In the genomic region with DNA sequence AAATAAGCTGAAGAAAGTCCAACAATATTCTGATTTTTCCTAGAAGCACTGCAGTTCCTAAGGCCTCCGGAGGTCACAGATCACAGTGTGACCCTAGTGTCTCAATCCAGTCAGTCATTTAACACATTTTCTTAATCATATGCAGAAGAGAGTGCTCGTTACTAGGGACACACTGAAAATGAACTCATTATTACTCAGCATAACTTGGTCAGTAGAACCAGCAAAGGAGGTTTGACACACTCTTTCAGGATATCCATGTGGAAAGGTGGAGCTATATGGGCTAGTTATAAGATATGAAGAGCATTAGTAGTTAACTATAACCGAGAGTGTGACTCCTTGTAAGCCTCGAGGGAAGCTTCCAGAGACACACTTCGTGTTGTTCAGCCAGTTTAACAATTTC, we compare ENCODE assay signal across 27 cellular contexts. TPM values are rescaled to one million over a fixed set of nuclear protein-coding genes. Genes with fewer than 3 reads are reported as not detected.
DNase-seq lines count a peak whose midpoint lies in the region; ATAC-seq and TF ChIP-seq lines count a peak whose summit lies in the region.
"Had no signal": no experiment of that assay in that cellular context is flagged by ENCODE, and none has a peak within 500 bp of the region (broad histone marks: within the 10 kb centered on the region; RNA-seq: fewer than 3 reads in every experiment).

No MANE protein-coding gene starts in this region.

- peaks cover 57% of the 10 kb centered on the region for H3K4me1 Mint-ChIP-seq in MCF 10A (ENCODE audit: insufficient read depth, unreplicated experiment)
- peaks cover 20 to 28% of the 10 kb centered on the region in 2 donors for H3K4me1 Mint-ChIP-seq in effector memory CD8-positive, alpha-beta T cell (ENCODE audit: low read depth in 2 of 2)

- peak overlapping the region; percentile 8 for H3K27ac Mint-ChIP-seq in MCF 10A (ENCODE audit: low read depth, unreplicated experiment)
- H3K27ac Mint-ChIP-seq in effector memory CD8-positive, alpha-beta T cell = no peak overlapping the region
- H3K27ac Mint-ChIP-seq: activated naive CD4-positive, alpha-beta T cell treated with anti-CD3 and anti-CD28 coated beads, Interleukin-2, amount 50 U/mL, for 72 hours had no signal

- no peaks in the 10 kb centered on the region for H3K9me3 ChIP-seq in breast epithelium
- H3K9me3 ChIP-seq in colonic mucosa = no peaks in the 10 kb centered on the region
- no peaks in the 10 kb centered on the region for H3K9me3 ChIP-seq in tibial nerve
- H3K9me3 ChIP-seq: body of pancreas, ovary, SJSA1, stomach had no signal

- 26 to 37% methylated on average over 5 of the region's 5 CpGs for WGBS in tibial nerve, 2 donors

- H3K27me3 Mint-ChIP-seq in MCF 10A (ENCODE audit: insufficient read depth, unreplicated experiment) = no peaks in the 10 kb centered on the region
- no peaks in the 10 kb centered on the region for H3K27me3 Mint-ChIP-seq in effector memory CD8-positive, alpha-beta T cell

- peak overlapping the region in 1 of 2 donors; percentile 64 for H3K9ac ChIP-seq in colonic mucosa (ENCODE audit: low read depth in 2 of 2, low read length in 2 of 2)
- H3K9ac ChIP-seq: BLaER1 treated with 17β-estradiol and CSF1 and Interleukin-3, amounts not matched to agents 10 nM and 100 nM had no signal

- TF ChIP-seq CTCF in MCF 10A (IDR thresholded peaks at IDR 0.05; ENCODE audit: unreplicated experiment) = no peak
- no peak for TF ChIP-seq CTCF in breast epithelium (IDR thresholded peaks at IDR 0.05)
- TF ChIP-seq CTCF in colonic mucosa (IDR thresholded peaks at IDR 0.05) = no peak
- TF ChIP-seq CTCF in tibial nerve (IDR thresholded peaks at IDR 0.05) = no peak

- peaks cover 6% of the 10 kb centered on the region for H3K36me3 Mint-ChIP-seq in MCF 10A (ENCODE audit: insufficient read depth, unreplicated experiment)
- peaks cover 4% of the 10 kb centered on the region for H3K36me3 Mint-ChIP-seq in effector memory CD8-positive, alpha-beta T cell (ENCODE audit: insufficient read depth)
- H3K36me3 Mint-ChIP-seq: activated naive CD4-positive, alpha-beta T cell treated with anti-CD3 and anti-CD28 coated beads, Interleukin-2, amount 50 U/mL, for 72 hours; naive B cell had no signal

- DNase-seq in MCF 10A (ENCODE audit: unreplicated experiment) (no peak), breast epithelium (ENCODE audit: low spot score in 2 of 2) (no peak), colonic mucosa (no peak), kidney glomerular epithelial cell (lab: John Stamatoyannopoulos, UW) (peak; percentile 28), tibial nerve (ENCODE audit: low spot score in 2 of 2) (no peak), AG08395 (ENCODE audit: low spot score) (no peak)
- no peak for DNase-seq in effector memory CD8-positive, alpha-beta T cell
- DNase-seq: activated CD4-positive, CD25-positive, alpha-beta regulatory T cell; activated T-cell treated with anti-CD3 and anti-CD28 coated beads, Interleukin-2, amount 50 U/mL, for 48 hours; body of pancreas; cortex of kidney; erythroblast; GDM1; HCEC 1CT; naive B cell; NCI-H2171; NCI-H748 treated with DMSO at 0.1 percent for 48 hours; OCI-M1; ovary; stimulated activated CD4-positive, alpha-beta T cell treated with anti-CD3 and anti-CD28 coated beads, Interleukin-4, amount 100 ng/mL, for 1 hour; stomach had no signal

- no peak for ATAC-seq in GM21381 (IDR thresholded peaks at IDR 0.05; ENCODE audit: unreplicated experiment)
- ATAC-seq in effector memory CD8-positive, alpha-beta T cell (replicated peaks) = no peak
- ATAC-seq: body of pancreas, GM12878 had no signal

- H3K27ac ChIP-seq in breast epithelium = no peak overlapping the region
- peak overlapping the region; percentile 48 for H3K27ac ChIP-seq in colonic mucosa
- H3K27ac ChIP-seq in tibial nerve = peak overlapping the region in 3 of 4 donors; percentile 34 to 69 (median 54)
- H3K27ac ChIP-seq: BLaER1 treated with 17β-estradiol and CSF1 and Interleukin-3, amounts not matched to agents 10 nM and 100 nM; body of pancreas; SJSA1; stomach had no signal

- TF ChIP-seq EP300 in tibial nerve (IDR thresholded peaks at IDR 0.05) = no peak

- no peaks in the 10 kb centered on the region for H3K27me3 ChIP-seq in breast epithelium
- H3K27me3 ChIP-seq in colonic mucosa = peaks cover 3% of the 10 kb centered on the region
- H3K27me3 ChIP-seq in tibial nerve = no peaks in the 10 kb centered on the region
- H3K27me3 ChIP-seq: body of pancreas, ovary, SJSA1 had no signal

- no TSS peak for BruUV-seq in MCF 10A (replicated peaks; lab: Mats Ljungman, UMichigan)

- H3K4me3 Mint-ChIP-seq in MCF 10A (ENCODE audit: unreplicated experiment) = no peak overlapping the region
- H3K4me3 Mint-ChIP-seq in effector memory CD8-positive, alpha-beta T cell = peak overlapping the region in 1 of 2 donors; percentile 3
- H3K4me3 Mint-ChIP-seq: naive B cell had no signal

- peaks cover 0 to 7% of the 10 kb centered on the region in 2 donors for H3K4me1 ChIP-seq in breast epithelium
- peaks cover 22% of the 10 kb centered on the region for H3K4me1 ChIP-seq in colonic mucosa
- H3K4me1 ChIP-seq in tibial nerve = peaks cover 0 to 74% (median 22%) of the 10 kb centered on the region in 4 donors

- TF ChIP-seq POLR2A in breast epithelium (IDR thresholded peaks at IDR 0.05) (no peak), tibial nerve (IDR thresholded peaks at IDR 0.05) (no peak)

- no peak overlapping the region for H3K4me3 ChIP-seq in breast epithelium
- no peak overlapping the region for H3K4me3 ChIP-seq in colonic mucosa
- H3K4me3 ChIP-seq in tibial nerve = no peak overlapping the region
- H3K4me3 ChIP-seq: BLaER1 treated with 17β-estradiol and CSF1 and Interleukin-3, amounts not matched to agents 10 nM and 100 nM; body of pancreas; GM12878; lung; ovary; SJSA1; stomach had no signal

- POLR2A ChIA-PET in MCF 10A (lab: Yijun Ruan, JAX) = interaction anchor here (0.9 to 3.9 kb wide), 6 partner anchors 11 to 757 kb away, joined by 3 to 36 read pairs (median 6); no protein-coding TSS in a partner anchor

- intact Hi-C loops in MCF 10A (cut with micrococcal nuclease) (loop anchor here (5.0 to 10.0 kb wide), 6 partner anchors 138 to 743 kb away; no protein-coding TSS in a partner anchor), breast epithelium (cut with DNase I; ENCODE audit: low total_unique reads) (no loop called here), colonic mucosa (cut with DNase I) (loop anchor here (10.0 kb wide), 1 partner anchor 70 kb away; no protein-coding TSS in a partner anchor)

- CTCF ChIA-PET in MCF 10A (lab: Yijun Ruan, JAX) = interaction anchor here (0.5 to 6.4 kb wide), 10 partner anchors 96 to 868 kb away, joined by 3 to 154 read pairs (median 5); no protein-coding TSS in a partner anchor

- H3K9me3 Mint-ChIP-seq in MCF 10A (ENCODE audit: unreplicated experiment) = no peaks in the 10 kb centered on the region
- H3K9me3 Mint-ChIP-seq in effector memory CD8-positive, alpha-beta T cell = no peaks in the 10 kb centered on the region
- H3K9me3 Mint-ChIP-seq: activated naive CD4-positive, alpha-beta T cell treated with anti-CD3 and anti-CD28 coated beads, Interleukin-2, amount 50 U/mL, for 72 hours; naive B cell had no signal

- H3K36me3 ChIP-seq in breast epithelium (no peaks in the 10 kb centered on the region), colonic mucosa (no peaks in the 10 kb centered on the region), tibial nerve (no peaks in the 10 kb centered on the region)
- H3K36me3 ChIP-seq: BLaER1 treated with 17β-estradiol and CSF1 and Interleukin-3, amounts not matched to agents 10 nM and 100 nM; ovary; SJSA1; stomach had no signal

RNA-seq across cellular contexts. Expression of a gene that starts 5.0 kb away (rescaled TPM):
- 15.2 and 18.3 TPM in 2 replicates for total RNA-seq in MCF 10A (2022)
- total RNA-seq in breast epithelium = 10 to 100 TPM; 16.3 to 46.9 (median 35.9) TPM
- 10 to 100 TPM; 53.6 to 64.4 TPM for total RNA-seq in colonic mucosa
- 10 to 100 TPM; 29.8 to 56.4 (median 40.7) TPM for total RNA-seq in tibial nerve

Comparison
In these comparisons a context has a peak if more than half of its experiments do, and no peak if none do; other contexts are left out.
1. H3K27ac ChIP-seq: peak in colonic mucosa (single experiment) and tibial nerve (3 of 4); none in breast epithelium (0 of 2).